ENCODE assay signal across 7 cellular contexts in the genomic region with DNA sequence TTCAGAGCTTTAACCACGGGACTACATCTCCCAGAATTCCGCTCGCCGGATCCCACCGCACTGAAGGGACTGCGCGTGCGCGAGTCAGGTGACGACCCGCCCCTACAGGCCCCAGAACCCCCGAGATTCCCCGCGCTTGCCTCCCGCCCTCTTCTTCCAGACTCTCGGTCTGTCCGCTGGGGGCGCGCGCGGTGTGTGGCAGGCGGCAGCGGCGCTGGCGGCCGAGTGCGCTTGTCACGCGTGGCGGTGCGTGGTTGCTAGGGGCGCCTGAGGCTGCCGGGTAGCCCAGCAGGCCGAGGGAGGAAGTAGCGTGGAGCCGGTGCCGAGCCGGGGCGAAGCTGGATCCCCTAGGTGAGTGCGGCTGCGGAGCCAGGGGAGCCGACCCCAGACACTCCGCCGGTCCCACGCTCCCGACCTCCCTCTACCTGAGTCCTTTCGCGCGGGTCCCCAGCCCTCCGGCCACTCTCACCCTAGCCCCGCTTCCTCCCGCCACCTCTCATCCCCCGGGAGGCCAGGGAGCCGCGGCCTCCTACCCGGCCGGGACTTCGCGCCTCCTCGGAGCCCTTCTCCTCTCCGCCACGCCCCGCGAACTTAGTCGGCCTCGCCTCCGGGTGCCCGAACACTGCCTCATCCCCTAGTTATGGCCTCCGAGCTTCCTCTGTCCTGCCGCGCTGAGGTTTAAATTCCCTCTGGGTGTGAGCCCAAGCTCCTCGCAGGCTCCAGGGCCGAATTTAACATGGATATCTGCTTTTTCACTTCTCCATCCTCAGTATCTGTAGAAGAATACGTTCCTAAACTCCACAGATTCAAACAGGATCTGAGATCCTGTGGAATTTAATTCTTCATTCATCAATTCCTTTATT. TPM values are rescaled to one million over a fixed set of nuclear protein-coding genes. Genes with fewer than 3 reads are reported as not detected.
DNase-seq lines count a peak whose midpoint lies in the region; ATAC-seq and TF ChIP-seq lines count a peak whose summit lies in the region.

Gene TTLL4, plus strand, starts transcription at position 149 of the 863 bp plus-strand sequence. CDS start 26,842 bp downstream, outside the sequence.

- H3K79me2 ChIP-seq in hepatocyte, result peaks cover 41% of the 10 kb centered on the region

- no peaks in the 10 kb centered on the region for H3K9me3 ChIP-seq in hepatocyte (ENCODE audit: low read depth)

- H4K20me1 ChIP-seq in hepatocyte (ENCODE audit: insufficient read depth, poor library complexity, severe bottlenecking), result no peaks in the 10 kb centered on the region

- H3K4me1 ChIP-seq in hepatocyte (ENCODE audit: insufficient read depth), result no peaks in the 10 kb centered on the region

- H3K27ac ChIP-seq in hepatocyte, result peak within 1 kb of the TSS; percentile 74

- H3K27me3 ChIP-seq in hepatocyte, result no peaks in the 10 kb centered on the region

- TF ChIP-seq CTCF in astrocyte of the cerebellum (IDR thresholded peaks at IDR 0.05; ENCODE audit: low read depth, low read length, missing control alignments), result peak; percentile 81
- peak; percentile 95 for TF ChIP-seq CTCF in hepatocyte (IDR thresholded peaks at IDR 0.05; ENCODE audit: poor library complexity)

- peak within 1 kb of the TSS; percentile 62 for H2AFZ ChIP-seq in hepatocyte

- peak within 1 kb of the TSS; percentile 80 for H3K4me2 ChIP-seq in hepatocyte

- H3K4me3 ChIP-seq in astrocyte of the cerebellum (ENCODE audit: low read depth, low read length), result peak within 1 kb of the TSS; percentile 95
- H3K4me3 ChIP-seq in hepatocyte, result peak within 1 kb of the TSS; percentile 44

- H3K9me2 ChIP-seq in hepatocyte (replicated peaks; ENCODE audit: insufficient read depth), result no peaks in the 10 kb centered on the region

- in situ Hi-C loops in astrocyte of the cerebellum (cut with HindIII; ENCODE audit: low sequenced_read_pairs), result no loop called here

- 2% methylated on average over 62 of the region's 74 CpGs for WGBS in hepatocyte (ENCODE audit: low lambda C conversion rate, missing lambda C conversion rate)

- no peaks in the 10 kb centered on the region for H3K36me3 ChIP-seq in hepatocyte (replicated peaks; ENCODE audit: insufficient read depth, low read depth)

- ATAC-seq in GM18508 (IDR thresholded peaks at IDR 0.05; ENCODE audit: insufficient read depth, unreplicated experiment) (peak; percentile 45), HG03025 (IDR thresholded peaks at IDR 0.05; ENCODE audit: low FRiP score, unreplicated experiment) (peak; percentile 95)

- DNase-seq in NCI-H2029 treated with DMSO at 0.1 percent for 48 hours (lab: John Stamatoyannopoulos, UW) (peak; percentile 50), T-helper 9 cell (peak; percentile 99), astrocyte of the cerebellum (ENCODE audit: low read depth) (peak; percentile 89), hepatocyte (ENCODE audit: low spot score) (peak; percentile 99), retina (peak; percentile 96)

RNA-seq across cellular contexts. Expression of gene TTLL4, which starts in this region (rescaled TPM):
- total RNA-seq in hepatocyte, result 18.2 and 19.8 TPM in 2 replicates
- 23.7 and 30.2 TPM in 2 replicates for polyA plus RNA-seq in hepatocyte

Comparison
In these comparisons a context has a peak if more than half of its experiments do, and no peak if none do; other contexts are left out.
1. Peak in every context shown above with its lines: DNase-seq, ATAC-seq, H3K4me3 ChIP-seq and H3K27ac ChIP-seq.